8 cellular contexts compared by ENCODE assay signal in genomic region chr22:39348909-39349505, GRCh38. TPM values are rescaled to one million over a fixed set of nuclear protein-coding genes. Genes with fewer than 3 reads are reported as not detected.
DNase-seq lines count a peak whose midpoint lies in the region; ATAC-seq, FAIRE-seq and TF ChIP-seq lines count a peak whose summit lies in the region.

No MANE protein-coding gene starts in this region.

- H3K36me3 ChIP-seq in lung (ENCODE audit: control insufficient read depth in 2 of 2, insufficient read depth in 2 of 2, low read length in 2 of 2) (no peaks in the 10 kb centered on the region), transverse colon (no peaks in the 10 kb centered on the region)

- FAIRE-seq in GM18507 (lab: Jason Lieb, UNC): peak; percentile 36

- DNase-seq in GM18507 (ENCODE audit: extremely low spot score, insufficient read length, low read depth) (no peak), NCI-H748 treated with DMSO at 0.1 percent for 48 hours (lab: John Stamatoyannopoulos, UW) (peak; percentile 2), cerebellar cortex (ENCODE audit: low spot score) (peak; percentile 44), lung (ENCODE audit: low spot score) (no peak), transverse colon (peak; percentile 21)
- no peak for DNase-seq in stimulated activated CD4-positive, alpha-beta T cell treated with anti-CD3 and anti-CD28 coated beads, Interleukin-15, amount 100 ng/mL, for 24 hours
- no peak for DNase-seq in central memory CD4-positive, alpha-beta T cell
- no peak for DNase-seq in NK-92 treated with Interleukin-12 subunit alpha and Interleukin-12 subunit beta, amount 100 ng/mL, for 24 hours (lab: John Stamatoyannopoulos, UW)

- H3K9me3 ChIP-seq in lung (ENCODE audit: control insufficient read depth in 2 of 2, insufficient read depth in 1 of 2, low read length in 1 of 2) (no peaks in the 10 kb centered on the region), transverse colon (no peaks in the 10 kb centered on the region)

- TF ChIP-seq EP300 in transverse colon (IDR thresholded peaks at IDR 0.05; ENCODE audit: low read depth): no peak

- H3K27me3 ChIP-seq in lung (ENCODE audit: control insufficient read depth, insufficient read depth) (no peaks in the 10 kb centered on the region), transverse colon (peaks cover 37% of the 10 kb centered on the region)

- TF ChIP-seq POLR2A in transverse colon (IDR thresholded peaks at IDR 0.05): no peak

- H3K27ac ChIP-seq in lung (ENCODE audit: low read depth in 1 of 2, low read length in 1 of 2) (peak overlapping the region in 1 of 2 donors; percentile 64), transverse colon (peak overlapping the region; percentile 11 to 62 (median 52))

- ATAC-seq in lung (ENCODE audit: insufficient read depth, low FRiP score): no peak

- H3K4me1 ChIP-seq in lung (ENCODE audit: control insufficient read depth in 2 of 2, insufficient read depth in 2 of 2, low read length in 2 of 2) (peaks cover 0 to 12% of the 10 kb centered on the region in 2 donors), transverse colon (peaks cover 7 to 19% (median 9%) of the 10 kb centered on the region in 4 donors)

- WGBS in lung, 2 donors: 7 to 22% methylated on average over 11 of the region's 11 CpGs
- 36% methylated on average over 11 of the region's 11 CpGs; no CpG with 5 or more reads in 1 of the 2 donors for WGBS in transverse colon (ENCODE audit: low coverage in 1 of 2), 2 donors

- in situ Hi-C loops in transverse colon (cut with MboI; ENCODE audit: low pct_ligation_motif_present in 1 of 4, low pct_unique_long_range_greater_than_20kb in 1 of 4, low sequenced_read_pairs in 3 of 4): no loop called here

- TF ChIP-seq CTCF in lung (IDR thresholded peaks at IDR 0.05; ENCODE audit: control extremely low read depth, extremely low read depth) (no peak), transverse colon (IDR thresholded peaks at IDR 0.05) (no peak)

- intact Hi-C loops in transverse colon (cut with DNase I; ENCODE audit: low total_unique reads): no loop called here

- H3K4me3 ChIP-seq in lung: peak overlapping the region; percentile 32
- H3K4me3 ChIP-seq in transverse colon: peak overlapping the region; percentile 28 to 74 (median 49)

RNA-seq across cellular contexts. Expression of gene SYNGR1, which starts 0.8 kb away (rescaled TPM):
- total RNA-seq in lung: 10 to 100 TPM in 1 of 2 donors, 1 to 10 TPM in 1; 4.9 to 13.3 TPM
- 1 to 10 TPM; 3.5 to 6.1 TPM for polyA plus RNA-seq in lung
- total RNA-seq in transverse colon: 10 to 100 TPM in 1 of 4 donors, 1 to 10 TPM in 3; 6.7 to 10.5 (median 8.0) TPM

RNA-seq across cellular contexts. Expression of gene RPL3, which starts 29.6 kb away (rescaled TPM):
- total RNA-seq in lung (1,000 to 10,000 TPM; 1,521 to 1,689 TPM), transverse colon (1,000 to 10,000 TPM in 3 of 4 donors, 100 to 1,000 TPM in 1; 909 to 2,069 (median 1,420) TPM)
- polyA plus RNA-seq in lung: 1,000 to 10,000 TPM; 2,233 to 2,749 TPM

RNA-seq across cellular contexts. Expression of gene TAB1, which starts 50.6 kb away (rescaled TPM):
- total RNA-seq in lung (10 to 100 TPM; 20.2 to 29.7 TPM), transverse colon (10 to 100 TPM; 14.3 to 56.5 (median 24.7) TPM)
- polyA plus RNA-seq in lung: 10 to 100 TPM; 13.9 to 16.4 TPM

Comparison
In these comparisons a context has a peak if more than half of its experiments do, and no peak if none do; other contexts are left out.
1. DNase-seq: peak in NCI-H748 treated with DMSO at 0.1 percent for 48 hours (single experiment), cerebellar cortex (single experiment) and transverse colon (single experiment); none in GM18507 (single experiment), lung (single experiment), stimulated activated CD4-positive, alpha-beta T cell treated with anti-CD3 and anti-CD28 coated beads, Interleukin-15, amount 100 ng/mL, for 24 hours (single experiment), central memory CD4-positive, alpha-beta T cell (single experiment) and NK-92 treated with Interleukin-12 subunit alpha and Interleukin-12 subunit beta, amount 100 ng/mL, for 24 hours (single experiment).